Comparison of ENCODE assay signal across 6 cellular contexts in genomic region chrX:101407167-101407747, GRCh38. TPM values are rescaled to one million over a fixed set of nuclear protein-coding genes. Genes with fewer than 3 reads are reported as not detected.
DNase-seq lines count a peak whose midpoint lies in the region; ATAC-seq and TF ChIP-seq lines count a peak whose summit lies in the region.

No MANE protein-coding gene starts in this region.

- DNase-seq in NB4 (ENCODE audit: low read depth) (peak; percentile 64), fibroblast of the aortic adventitia (ENCODE audit: low read depth) (no peak), substantia nigra (lab: John Stamatoyannopoulos, UW) (peak in 6 of 49 donors; percentile 11 to 36 (median 26)), dermis blood vessel endothelial cell (no peak)

- no peak for ATAC-seq in GM21825 (IDR thresholded peaks at IDR 0.05; ENCODE audit: unreplicated experiment)

- no peak for TF ChIP-seq POLR2A in NB4 (IDR thresholded peaks at IDR 0.05; ENCODE audit: extremely low read depth, insufficient read length)

- TF ChIP-seq CTCF in C4-2B (conservative IDR thresholded peaks at IDR 0.05) (no peak), NB4 (IDR thresholded peaks at IDR 0.05; ENCODE audit: low read depth, low read length) (no peak), fibroblast of the aortic adventitia (IDR thresholded peaks at IDR 0.05; ENCODE audit: insufficient read depth, low read length) (no peak)

- peak overlapping the region; percentile 97 for H3K4me3 ChIP-seq in NB4 (ENCODE audit: low read depth, low read length)
- peak overlapping the region; percentile 85 for H3K4me3 ChIP-seq in fibroblast of the aortic adventitia (ENCODE audit: low read depth, low read length)

- H3K27ac ChIP-seq in C4-2B: peak overlapping the region; percentile 86
- peak overlapping the region; percentile 79 for H3K27ac ChIP-seq in substantia nigra (ENCODE audit: low read depth, low read length, poor library complexity, severe bottlenecking)

RNA-seq across cellular contexts. Expression of gene GLA, which starts 0.5 kb away (rescaled TPM):
- total RNA-seq in fibroblast of the aortic adventitia (ENCODE audit: low replicate concordance) (18.8 and 19.6 TPM in 2 replicates), dermis blood vessel endothelial cell (26.8 and 29.3 TPM in 2 replicates)

RNA-seq across cellular contexts. Expression of gene HNRNPH2, which starts 0.8 kb away (rescaled TPM):
- total RNA-seq in fibroblast of the aortic adventitia (ENCODE audit: low replicate concordance): 66.2 and 161 TPM in 2 replicates
- 90.0 and 99.7 TPM in 2 replicates for total RNA-seq in dermis blood vessel endothelial cell

RNA-seq across cellular contexts. Expression of gene RPL36A, which starts 16.4 kb away (rescaled TPM):
- total RNA-seq in fibroblast of the aortic adventitia (ENCODE audit: low replicate concordance) (1,088 and 1,131 TPM in 2 replicates), dermis blood vessel endothelial cell (660 and 938 TPM in 2 replicates)

RNA-seq across cellular contexts. Expression of gene BTK, which starts 21.3 kb away (rescaled TPM):
- not detected in 2 replicates for total RNA-seq in fibroblast of the aortic adventitia (ENCODE audit: low replicate concordance)
- not detected in 2 replicates for total RNA-seq in dermis blood vessel endothelial cell

RNA-seq across cellular contexts. Expression of gene TIMM8A, which starts 58.7 kb away (rescaled TPM):
- 3.2 and 8.8 TPM in 2 replicates for total RNA-seq in fibroblast of the aortic adventitia (ENCODE audit: low replicate concordance)
- total RNA-seq in dermis blood vessel endothelial cell: 2.4 and 4.0 TPM in 2 replicates
